ENCODE assay signal across 28 cellular contexts in the genomic region with DNA sequence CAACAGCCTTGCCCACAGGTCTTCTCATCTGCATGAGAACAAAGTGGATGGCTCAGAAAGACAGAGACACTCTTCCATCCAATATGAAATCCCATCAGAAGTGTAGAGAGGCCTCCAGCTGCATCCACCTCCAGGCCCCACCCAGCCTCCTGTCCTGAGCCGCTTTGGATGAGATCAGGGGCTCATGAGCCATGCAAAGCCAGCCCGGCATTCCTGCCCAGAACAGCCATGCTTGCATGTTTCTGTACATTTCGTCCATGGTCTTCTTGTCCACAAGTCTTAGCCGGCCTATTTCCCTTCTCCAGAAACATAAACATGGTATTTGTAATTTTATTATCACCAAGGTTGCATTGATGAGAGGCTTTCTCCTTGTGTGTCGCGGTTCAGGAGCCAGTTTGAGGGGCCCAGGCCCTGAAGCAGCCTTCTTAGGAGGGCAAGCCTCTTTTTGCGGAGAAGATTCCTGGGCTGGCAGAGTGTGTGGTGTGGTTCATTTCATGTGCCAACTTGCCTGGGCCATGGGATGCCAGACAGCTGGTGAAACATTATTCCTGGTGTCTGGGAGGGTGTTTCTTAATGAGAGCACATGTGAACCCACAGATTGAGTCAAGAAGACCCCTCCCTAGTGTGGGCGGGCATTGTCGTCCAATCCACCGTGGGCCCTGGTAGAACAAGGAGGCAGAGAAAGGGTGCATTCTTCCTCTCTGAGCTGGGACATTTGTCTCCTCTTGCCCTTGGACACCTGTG.
DNase-seq lines count a peak whose midpoint lies in the region; ATAC-seq and TF ChIP-seq lines count a peak whose summit lies in the region.
"Had no signal": no experiment of that assay in that cellular context is flagged by ENCODE, and none has a peak within 500 bp of the region (broad histone marks: within the 10 kb centered on the region; RNA-seq: fewer than 3 reads in every experiment).

No MANE protein-coding gene starts in this region.

- no peak overlapping the region for H3K14ac ChIP-seq in neuronal stem cell (ENCODE audit: low read length)

- no peak overlapping the region for H4K8ac ChIP-seq in neuronal stem cell (ENCODE audit: low read depth, low read length)

- no peak overlapping the region for H2AFZ ChIP-seq in neuronal stem cell (ENCODE audit: low read length)
- H2AFZ ChIP-seq: GM23248 had no signal

- H3K9ac ChIP-seq in neuronal stem cell (ENCODE audit: low read depth, low read length, poor library complexity), result no peak overlapping the region
- H3K9ac ChIP-seq: GM23248 had no signal

- no peak overlapping the region for H2BK5ac ChIP-seq in neuronal stem cell (ENCODE audit: low read length)

- H2BK15ac ChIP-seq in neuronal stem cell (ENCODE audit: low read length), result no peak overlapping the region

- peak; percentile 69 for ATAC-seq in RWPE2 (ENCODE audit: low read depth)
- peak; percentile 79 for ATAC-seq in foreskin keratinocyte
- ATAC-seq in GM18861 (IDR thresholded peaks at IDR 0.05; ENCODE audit: unreplicated experiment), result no peak
- ATAC-seq: Panc1 had no signal

- H3K27ac ChIP-seq in RWPE2 (ENCODE audit: poor library complexity, severe bottlenecking), result peak overlapping the region; percentile 13
- peak overlapping the region; percentile 60 for H3K27ac ChIP-seq in foreskin keratinocyte
- H3K27ac ChIP-seq in neuronal stem cell (replicated peaks; ENCODE audit: low read length), result no peak overlapping the region
- H3K27ac ChIP-seq: GM23248, SK-N-MC had no signal

- no peak overlapping the region for H4K91ac ChIP-seq in neuronal stem cell (ENCODE audit: low read depth, low read length, poor library complexity)

- peak; percentile 1 for DNase-seq in DMS 273 treated with DMSO at 0.1 percent for 48 hours (lab: John Stamatoyannopoulos, UW)
- no peak for DNase-seq in RWPE2 (ENCODE audit: low spot score)
- peak; percentile 47 to 84 for DNase-seq in foreskin keratinocyte
- DNase-seq in neuronal stem cell (ENCODE audit: low spot score), result no peak
- DNase-seq in LoVo (ENCODE audit: low spot score), result no peak
- no peak for DNase-seq in DMS53 treated with DMSO at 0.1 percent for 48 hours (lab: John Stamatoyannopoulos, UW; ENCODE audit: unreplicated experiment)
- no peak for DNase-seq in NK-92 treated with Interleukin-12 subunit alpha and Interleukin-12 subunit beta, amount 100 ng/mL, for 24 hours (lab: John Stamatoyannopoulos, UW)
- DNase-seq: 8988T; ACHN; BE2C; CD8-positive, alpha-beta memory T cell; DMS153; GM23248; H9; HFFc6; IMR-90; KG1; NCI-H1092; NCI-H1417 treated with DMSO at 0.1 percent for 48 hours; NCI-H187 treated with DMSO at 0.1 percent for 48 hours; NCI-H2107; NCI-H2227 treated with DMSO at 0.1 percent for 48 hours; NCI-H510A; NCI-H69; SIG-M5 had no signal

- no peaks in the 10 kb centered on the region for H3K79me1 ChIP-seq in neuronal stem cell (ENCODE audit: low read depth, low read length)

- H3K4me1 ChIP-seq in RWPE2 (ENCODE audit: insufficient read depth, poor library complexity, severe bottlenecking) (no peaks in the 10 kb centered on the region), foreskin keratinocyte (no peaks in the 10 kb centered on the region), neuronal stem cell (ENCODE audit: control insufficient read depth in 2 of 2, insufficient read depth in 1 of 2, low read depth in 1 of 2, low read length in 2 of 2) (no peaks in the 10 kb centered on the region)
- H3K4me1 ChIP-seq: BE2C had no signal

- H2BK120ac ChIP-seq in neuronal stem cell (ENCODE audit: low read depth, low read length), result no peak overlapping the region

- no peak overlapping the region for H2BK12ac ChIP-seq in neuronal stem cell (ENCODE audit: low read length)

- H3K4me3 ChIP-seq in RWPE2 (ENCODE audit: severe bottlenecking) (no peak overlapping the region), neuronal stem cell (ENCODE audit: low read length in 2 of 2) (no peak overlapping the region)
- H3K4me3 ChIP-seq: GM23248, SK-N-MC had no signal

- peak overlapping the region; percentile 32 for H3K18ac ChIP-seq in neuronal stem cell (ENCODE audit: low read length)

- H3K9me3 ChIP-seq in RWPE2 (ENCODE audit: severe bottlenecking) (no peaks in the 10 kb centered on the region), neuronal stem cell (replicated peaks in 1 of 2; ENCODE audit: control insufficient read depth in 2 of 2, insufficient read depth in 1 of 2, low read depth in 1 of 2, low read length in 2 of 2) (peaks cover 0 to 2% of the 10 kb centered on the region in 2 donors)

- WGBS in neuronal stem cell (ENCODE audit: extremely low coverage in 2 of 2, insufficient read length in 2 of 2, insufficient replicate concordance in 1 of 2), 2 donors, result no CpG with 5 or more reads among the region's 10 CpGs

- TF ChIP-seq CTCF in RWPE2 (IDR thresholded peaks at IDR 0.05; ENCODE audit: poor library complexity, severe bottlenecking), result no peak
- TF ChIP-seq CTCF in foreskin keratinocyte (conservative IDR thresholded peaks at IDR 0.05), result no peak

- no peak overlapping the region for H3K23ac ChIP-seq in neuronal stem cell (ENCODE audit: low read depth, low read length, poor library complexity)

- no peak overlapping the region for H3K4me2 ChIP-seq in neuronal stem cell (ENCODE audit: insufficient read depth, low read length, poor library complexity, severe bottlenecking)

- no peaks in the 10 kb centered on the region for H3K36me3 ChIP-seq in RWPE2 (ENCODE audit: low read depth)
- no peaks in the 10 kb centered on the region for H3K36me3 ChIP-seq in neuronal stem cell (replicated peaks in 1 of 2; ENCODE audit: control insufficient read depth in 2 of 2, insufficient read depth in 2 of 2, low read length in 2 of 2)
- H3K36me3 ChIP-seq: BE2C had no signal

- no peaks in the 10 kb centered on the region for H3K27me3 ChIP-seq in RWPE2 (ENCODE audit: insufficient read depth, poor library complexity, severe bottlenecking)
- no peaks in the 10 kb centered on the region for H3K27me3 ChIP-seq in foreskin keratinocyte
- peaks cover 0 to 3% (median 0%) of the 10 kb centered on the region in 3 experiments for H3K27me3 ChIP-seq in neuronal stem cell (ENCODE audit: control insufficient read depth in 3 of 3, insufficient read depth in 3 of 3, low read depth in 1 of 3, low read length in 3 of 3)
- H3K27me3 ChIP-seq: BE2C had no signal

- H3K4ac ChIP-seq in neuronal stem cell (ENCODE audit: low read length), result no peak overlapping the region

- H2AK5ac ChIP-seq in neuronal stem cell (ENCODE audit: low read depth, low read length), result peak overlapping the region; percentile 17

Comparison
In these comparisons a context has a peak if more than half of its experiments do, and no peak if none do; other contexts are left out.
1. DNase-seq: peak in DMS 273 treated with DMSO at 0.1 percent for 48 hours (single experiment) and foreskin keratinocyte (2 of 2); none in RWPE2 (single experiment), neuronal stem cell (single experiment), LoVo (single experiment), DMS53 treated with DMSO at 0.1 percent for 48 hours (single experiment) and NK-92 treated with Interleukin-12 subunit alpha and Interleukin-12 subunit beta, amount 100 ng/mL, for 24 hours (single experiment).